ENCODE assay signal across 1 cellular context in the genomic region with DNA sequence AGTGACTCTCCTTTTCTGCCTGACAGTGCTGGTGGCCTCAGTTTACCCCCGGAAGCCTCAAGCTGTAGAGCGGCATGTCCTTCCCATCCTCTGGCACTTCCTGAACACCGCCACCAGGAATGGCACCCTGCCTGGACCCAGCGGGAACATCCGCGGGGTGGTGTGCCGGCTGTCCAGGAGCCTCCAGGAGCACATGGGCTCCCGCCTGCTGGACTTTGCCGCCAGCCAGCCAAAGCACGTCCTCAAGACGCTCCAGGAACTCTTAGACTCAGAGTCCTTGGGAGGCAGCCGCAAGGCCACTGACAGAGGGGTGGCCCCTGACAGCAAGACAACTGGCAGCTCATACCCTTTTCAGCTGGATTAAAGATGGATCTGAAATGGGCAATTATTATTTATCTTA.
TF ChIP-seq lines count a peak whose summit lies in the region.

No MANE protein-coding gene starts in this region.

TF ChIP-seq in H1, 55 proteins besides CTCF, POLR2A, EP300 and RAD21:
- TF ChIP-seq SP4 (IDR thresholded peaks at IDR 0.05; ENCODE audit: low read length), result no peak
- TF ChIP-seq, protein P1, sequence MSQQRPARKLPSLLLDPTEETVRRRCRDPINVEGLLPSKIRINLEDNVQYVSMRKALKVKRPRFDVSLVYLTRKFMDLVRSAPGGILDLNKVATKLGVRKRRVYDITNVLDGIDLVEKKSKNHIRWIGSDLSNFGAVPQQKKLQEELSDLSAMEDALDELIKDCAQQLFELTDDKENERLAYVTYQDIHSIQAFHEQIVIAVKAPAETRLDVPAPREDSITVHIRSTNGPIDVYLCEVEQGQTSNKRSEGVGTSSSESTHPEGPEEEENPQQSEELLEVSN (IDR thresholded peaks at IDR 0.05), result peak; percentile 58; the same call in 1 of the 2 replicates
- TF ChIP-seq FOSL1 (IDR thresholded peaks at IDR 0.05; ENCODE audit: insufficient read depth, low read depth, low read length), result no peak
- no peak for TF ChIP-seq SIRT6 (IDR thresholded peaks at IDR 0.05; ENCODE audit: low read length)
TF ChIP-seq in H1: peak in this region for 1.
